Comparison of ENCODE assay signal across 26 cellular contexts in genomic region chr7:77731716-77732115, GRCh38.
"Had no signal": no experiment of that assay in that cellular context is flagged by ENCODE, and none has a peak within 500 bp of the region (broad histone marks: within the 10 kb centered on the region; RNA-seq: fewer than 3 reads in every experiment).

No MANE protein-coding gene starts in this region.

- H3K27me3 ChIP-seq: SJCRH30 had no signal

- H3K36me3 ChIP-seq: SJCRH30 had no signal

- H3K9me3 ChIP-seq: SJCRH30 had no signal

- H3K27ac Mint-ChIP-seq: activated CD4-positive, alpha-beta memory T cell treated with anti-CD3 and anti-CD28 coated beads for 36 hours; activated CD4-positive, alpha-beta T cell treated with anti-CD3 and anti-CD28 coated beads, Interleukin-2, amount 10 ng/mL, durations not matched to agents 24 days and 14 days; activated naive CD4-positive, alpha-beta T cell treated with anti-CD3 and anti-CD28 coated beads for 36 hours; activated naive CD8-positive, alpha-beta T cell treated with anti-CD3 and anti-CD28 coated beads for 36 hours had no signal

- DNase-seq: activated B cell treated with CpG ODN at 0.5 μM for 24 hours; activated CD4-positive, alpha-beta memory T cell treated with anti-CD3 and anti-CD28 coated beads for 36 hours; activated CD4-positive, alpha-beta T cell treated with anti-CD3 and anti-CD28 coated beads for 1 hour; activated CD8-positive, alpha-beta memory T cell treated with anti-CD3 and anti-CD28 coated beads for 24 hours; activated effector memory CD4-positive, alpha-beta T cell treated with anti-CD3 and anti-CD28 coated beads, Interleukin-2, amount 50 U/mL, for 16 hours; activated naive CD4-positive, alpha-beta T cell treated with anti-CD3 and anti-CD28 coated beads for 36 hours; activated naive CD8-positive, alpha-beta T cell treated with anti-CD3 and anti-CD28 coated beads for 36 hours; activated T-cell treated with anti-CD3 and anti-CD28 coated beads, Interleukin-2, amount 50 U/mL, for 4 hours; KG1; NCI-H1092 treated with DMSO at 0.1 percent for 48 hours; NCI-H1417 treated with DMSO at 0.1 percent for 48 hours; NCI-H1694; NCI-H2029; NCI-H2107; NCI-H2171 treated with DMSO at 0.1 percent for 48 hours; NCI-H226; NCI-H526; NCI-H82; OCI-M1; Right ventricle myocardium superior; SJCRH30; T-helper 9 cell had no signal

- H3K4me3 ChIP-seq: SJCRH30 had no signal

- H3K36me3 Mint-ChIP-seq: activated CD4-positive, alpha-beta memory T cell treated with anti-CD3 and anti-CD28 coated beads for 36 hours had no signal

- ATAC-seq: activated T-cell treated with anti-CD3 and anti-CD28 coated beads, Interleukin-2, amount 50 U/mL, for 4 hours; Panc1 had no signal

- H3K9me3 Mint-ChIP-seq: activated B cell treated with CpG ODN at 0.5 μM for 24 hours; activated CD4-positive, alpha-beta memory T cell treated with anti-CD3 and anti-CD28 coated beads for 36 hours; activated CD4-positive, alpha-beta T cell treated with anti-CD3 and anti-CD28 coated beads, Interleukin-2, amount 10 ng/mL, durations not matched to agents 24 days and 14 days; activated naive CD4-positive, alpha-beta T cell treated with anti-CD3 and anti-CD28 coated beads for 36 hours; activated naive CD8-positive, alpha-beta T cell treated with anti-CD3 and anti-CD28 coated beads for 36 hours; activated T-cell treated with anti-CD3 and anti-CD28 coated beads, Interleukin-2, amount 50 U/mL, for 4 hours; T-helper 1 cell treated with Interleukin-12 subunit alpha and Interleukin-12 subunit beta and Interleukin-4 antibody, amounts not matched to agents 30 μg/mL and 1 μg/mL, for 36 hours had no signal

- H3K27ac ChIP-seq: RWPE1, SJCRH30 had no signal

- H3K27me3 Mint-ChIP-seq: activated B cell treated with CpG ODN at 0.5 μM for 24 hours; activated CD4-positive, alpha-beta memory T cell treated with anti-CD3 and anti-CD28 coated beads for 36 hours; activated CD4-positive, alpha-beta T cell treated with anti-CD3 and anti-CD28 coated beads, Interleukin-2, amount 10 ng/mL, durations not matched to agents 24 days and 14 days; activated naive CD8-positive, alpha-beta T cell treated with anti-CD3 and anti-CD28 coated beads for 36 hours had no signal

- H3K4me3 Mint-ChIP-seq: activated B cell treated with CpG ODN at 0.5 μM for 24 hours; activated CD4-positive, alpha-beta memory T cell treated with anti-CD3 and anti-CD28 coated beads for 36 hours; activated CD4-positive, alpha-beta T cell treated with anti-CD3 and anti-CD28 coated beads, Interleukin-2, amount 10 ng/mL, durations not matched to agents 24 days and 14 days; activated naive CD4-positive, alpha-beta T cell treated with anti-CD3 and anti-CD28 coated beads for 36 hours; activated naive CD8-positive, alpha-beta T cell treated with anti-CD3 and anti-CD28 coated beads for 36 hours; activated T-cell treated with anti-CD3 and anti-CD28 coated beads, Interleukin-2, amount 50 U/mL, for 4 hours; T-helper 1 cell treated with Interleukin-12 subunit alpha and Interleukin-12 subunit beta and Interleukin-4 antibody, amounts not matched to agents 30 μg/mL and 1 μg/mL, for 36 hours had no signal
